In genomic region chr10:18203526-18203925, GRCh38 we compare ENCODE assay signal across 19 cellular contexts.
A peak's percentile ranks its signal among the peaks of the same experiment; 100 is the strongest.
DNase-seq lines count a peak whose midpoint lies in the region; ATAC-seq and TF ChIP-seq lines count a peak whose summit lies in the region.
"Had no signal": no experiment of that assay in that cellular context is flagged by ENCODE, and none has a peak within 500 bp of the region (broad histone marks: within the 10 kb centered on the region; RNA-seq: fewer than 3 reads in every experiment).

No MANE protein-coding gene starts in this region.

- H3K27ac Mint-ChIP-seq in CD8-positive, alpha-beta T cell: no peak overlapping the region
- H3K27ac Mint-ChIP-seq: H9, HFFc6 had no signal

- TF ChIP-seq POLR2A in esophagus muscularis mucosa (IDR thresholded peaks at IDR 0.05; ENCODE audit: low read depth) (no peak), prostate gland (IDR thresholded peaks at IDR 0.05) (no peak), uterus (IDR thresholded peaks at IDR 0.05) (no peak)

- CTCF ChIA-PET in CD8-positive, alpha-beta T cell (lab: Charles Lee): no interaction called here

- intact Hi-C loops in esophagus muscularis mucosa (cut with DNase I): loop anchor here (5.0 kb wide), 1 partner anchor 61 kb away; the partner anchor contains the start of gene CACNB2
- intact Hi-C loops in prostate gland (cut with DNase I): loop anchor here (5.0 kb wide), 1 partner anchor 61 kb away; the partner anchor contains the start of gene CACNB2
- intact Hi-C loops in uterus (cut with DNase I; ENCODE audit: low total_unique reads): no loop called here
- intact Hi-C loops in CD8-positive, alpha-beta T cell (cut with DNase I, micrococcal nuclease): no loop called here

- H3K36me3 ChIP-seq in esophagus muscularis mucosa (no peaks in the 10 kb centered on the region), prostate gland (no peaks in the 10 kb centered on the region), uterus (no peaks in the 10 kb centered on the region)
- H3K36me3 ChIP-seq in CD8-positive, alpha-beta T cell (ENCODE audit: insufficient read depth, low read length): no peaks in the 10 kb centered on the region

- H3K27me3 ChIP-seq in esophagus muscularis mucosa (no peaks in the 10 kb centered on the region), prostate gland (replicated peaks; ENCODE audit: insufficient read depth) (no peaks in the 10 kb centered on the region), uterus (no peaks in the 10 kb centered on the region)
- H3K27me3 ChIP-seq in CD8-positive, alpha-beta T cell (ENCODE audit: insufficient read depth, low read length): no peaks in the 10 kb centered on the region

- H3K9me3 Mint-ChIP-seq in CD8-positive, alpha-beta T cell: no peaks in the 10 kb centered on the region
- H3K9me3 Mint-ChIP-seq: H9, HFFc6 had no signal

- no peaks in the 10 kb centered on the region for H3K27me3 Mint-ChIP-seq in CD8-positive, alpha-beta T cell (ENCODE audit: low read depth)

- no peak overlapping the region for H3K4me3 Mint-ChIP-seq in CD8-positive, alpha-beta T cell
- H3K4me3 Mint-ChIP-seq: H9, HFFc6 had no signal

- no peaks in the 10 kb centered on the region for H3K36me3 Mint-ChIP-seq in CD8-positive, alpha-beta T cell

- peaks cover 5% of the 10 kb centered on the region for H3K4me1 Mint-ChIP-seq in CD8-positive, alpha-beta T cell (ENCODE audit: low read depth)

- peak overlapping the region; percentile 76 to 84 (median 80) for H3K27ac ChIP-seq in esophagus muscularis mucosa (replicated peaks in 1 of 4)
- peak overlapping the region; percentile 14 to 45 for H3K27ac ChIP-seq in prostate gland
- H3K27ac ChIP-seq in uterus: peak overlapping the region; percentile 56 to 78
- no peak overlapping the region for H3K27ac ChIP-seq in CD8-positive, alpha-beta T cell (ENCODE audit: low read depth, low read length)
- H3K27ac ChIP-seq: C4-2B, GM23248 had no signal

- TF ChIP-seq CTCF in esophagus muscularis mucosa (IDR thresholded peaks at IDR 0.05): peak in 1 of 3 experiments; percentile 17
- TF ChIP-seq CTCF in prostate gland (IDR thresholded peaks at IDR 0.05): no peak
- TF ChIP-seq CTCF in uterus (IDR thresholded peaks at IDR 0.05): no peak
- no peak for TF ChIP-seq CTCF in CD8-positive, alpha-beta T cell (IDR thresholded peaks at IDR 0.05)

- DNase-seq in NCI-H748 (lab: John Stamatoyannopoulos, UW; ENCODE audit: unreplicated experiment) (peak; percentile 32), NCI-H748 treated with DMSO at 0.1 percent for 48 hours (lab: John Stamatoyannopoulos, UW) (no peak), esophagus muscularis mucosa (ENCODE audit: extremely low spot score) (no peak), prostate gland (ENCODE audit: low spot score) (no peak), uterus (no peak), SKM-1 (lab: John Stamatoyannopoulos, UW; ENCODE audit: unreplicated experiment) (no peak), retina (no peak)
- DNase-seq in CD8-positive, alpha-beta T cell: no peak
- DNase-seq: 8988T, DMS79, GM23248, H9, HFFc6, NCI-H1092, NCI-H1436, NCI-H187 treated with DMSO at 0.1 percent for 48 hours, NCI-H2227 treated with DMSO at 0.1 percent for 48 hours, NCI-H510A had no signal

- H3K4me3 ChIP-seq in esophagus muscularis mucosa (peak overlapping the region in 3 of 4 donors; percentile 28 to 31 (median 31)), prostate gland (no peak overlapping the region), uterus (no peak overlapping the region)
- no peak overlapping the region for H3K4me3 ChIP-seq in CD8-positive, alpha-beta T cell (ENCODE audit: low read depth, low read length)
- H3K4me3 ChIP-seq: GM23248 had no signal

- 32% methylated on average over 6 of the region's 6 CpGs for WGBS in esophagus muscularis mucosa
- WGBS in prostate gland: 27% methylated on average over 6 of the region's 6 CpGs

- H3K9me3 ChIP-seq in esophagus muscularis mucosa: no peaks in the 10 kb centered on the region
- no peaks in the 10 kb centered on the region for H3K9me3 ChIP-seq in prostate gland
- H3K9me3 ChIP-seq in uterus: no peaks in the 10 kb centered on the region
- no peaks in the 10 kb centered on the region for H3K9me3 ChIP-seq in CD8-positive, alpha-beta T cell (ENCODE audit: low read length)

- peaks cover 4 to 59% (median 53%) of the 10 kb centered on the region in 4 donors for H3K4me1 ChIP-seq in esophagus muscularis mucosa
- H3K4me1 ChIP-seq in prostate gland (replicated peaks): peaks cover 2% of the 10 kb centered on the region
- H3K4me1 ChIP-seq in uterus: no peaks in the 10 kb centered on the region
- no peaks in the 10 kb centered on the region for H3K4me1 ChIP-seq in CD8-positive, alpha-beta T cell (ENCODE audit: insufficient read depth, low read length)

- POLR2A ChIA-PET in CD8-positive, alpha-beta T cell (lab: Charles Lee): no interaction called here

- TF ChIP-seq EP300 in esophagus muscularis mucosa (IDR thresholded peaks at IDR 0.05): no peak

- ATAC-seq in CD8-positive, alpha-beta T cell: no peak

Comparison
In these comparisons a context has a peak if more than half of its experiments do, and no peak if none do; other contexts are left out.
1. H3K4me3 ChIP-seq: peak in esophagus muscularis mucosa (3 of 4); none in prostate gland (0 of 2), uterus (0 of 2) and CD8-positive, alpha-beta T cell (single experiment).
2. intact Hi-C loops: an anchor here in esophagus muscularis mucosa (5.0 kb wide) and prostate gland (5.0 kb wide); none called in uterus and CD8-positive, alpha-beta T cell.